Comparison of ENCODE assay signal across 13 cellular contexts in the genomic region with DNA sequence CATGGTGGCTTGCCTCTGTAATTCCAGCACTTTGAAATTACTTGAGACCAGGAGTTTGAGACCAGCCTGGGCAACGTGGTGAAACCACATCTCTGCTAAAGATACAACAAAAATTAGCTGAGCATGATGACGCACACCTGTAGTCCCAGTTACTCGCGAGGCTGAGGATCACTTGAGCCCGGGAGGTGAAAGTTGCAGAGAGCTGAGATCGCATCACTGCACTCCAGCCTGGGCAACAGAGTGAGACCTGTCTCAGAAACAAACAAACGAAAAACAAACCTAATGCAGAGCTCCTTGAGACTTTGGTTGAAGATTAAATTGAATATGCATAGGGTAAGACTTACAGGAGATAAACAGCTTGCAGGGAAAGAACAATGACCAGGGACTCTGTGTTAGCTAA.
A peak's percentile ranks its signal among the peaks of the same experiment; 100 is the strongest.
DNase-seq lines count a peak whose midpoint lies in the region; ATAC-seq and TF ChIP-seq lines count a peak whose summit lies in the region.
"Had no signal": no experiment of that assay in that cellular context is flagged by ENCODE, and none has a peak within 500 bp of the region (broad histone marks: within the 10 kb centered on the region; RNA-seq: fewer than 3 reads in every experiment).

No MANE protein-coding gene starts in this region.

- H3K36me3 Mint-ChIP-seq in central memory CD8-positive, alpha-beta T cell (ENCODE audit: insufficient read depth) = peaks cover 61% of the 10 kb centered on the region

- no peak for TF ChIP-seq EP300 in ovary (IDR thresholded peaks at IDR 0.05)

- no peaks in the 10 kb centered on the region for H3K36me3 ChIP-seq in ovary

- no peak overlapping the region for H3K4me3 ChIP-seq in ovary
- H3K4me3 ChIP-seq: breast epithelium, suprapubic skin had no signal

- TF ChIP-seq CTCF in ovary (IDR thresholded peaks at IDR 0.05) = no peak

- WGBS in ovary, 3 donors = 90 to 94% (median 92%) methylated on average over 7 of the region's 7 CpGs

- intact Hi-C loops in ovary (cut with DNase I) = no loop called here

- H3K9me3 ChIP-seq in ovary = no peaks in the 10 kb centered on the region
- H3K9me3 ChIP-seq: breast epithelium, suprapubic skin had no signal

- peaks cover 14% of the 10 kb centered on the region for H3K4me1 Mint-ChIP-seq in central memory CD8-positive, alpha-beta T cell

- peak overlapping the region; percentile 34 for H3K27ac Mint-ChIP-seq in central memory CD8-positive, alpha-beta T cell (ENCODE audit: low read depth)
- H3K27ac Mint-ChIP-seq: activated T-helper 2 cell treated with anti-CD3 and anti-CD28 coated beads, Interferon-gamma antibody, Interleukin-2, Interleukin-4, amounts not matched to agents 10 μg/mL and 5 μg/mL and 100 μg/mL, durations not matched to agents 14 hours and 24 hours and 36 hours had no signal

- H3K4me3 Mint-ChIP-seq in central memory CD8-positive, alpha-beta T cell = no peak overlapping the region
- H3K4me3 Mint-ChIP-seq: CD4-positive, CD25-positive, alpha-beta regulatory T cell had no signal

- H3K27me3 ChIP-seq in ovary = no peaks in the 10 kb centered on the region
- H3K27me3 ChIP-seq: breast epithelium, suprapubic skin had no signal

- no peak overlapping the region for H3K27ac ChIP-seq in ovary
- H3K27ac ChIP-seq: breast epithelium, suprapubic skin had no signal

- H3K27me3 Mint-ChIP-seq in central memory CD8-positive, alpha-beta T cell = no peaks in the 10 kb centered on the region
- H3K27me3 Mint-ChIP-seq: CD4-positive, CD25-positive, alpha-beta regulatory T cell had no signal

- no peaks in the 10 kb centered on the region for H3K4me1 ChIP-seq in ovary (ENCODE audit: insufficient read depth)
- H3K4me1 ChIP-seq: breast epithelium, suprapubic skin had no signal

- no peak for DNase-seq in central memory CD8-positive, alpha-beta T cell (ENCODE audit: low spot score in 2 of 2)
- no peak for DNase-seq in ovary
- DNase-seq in NCI-H2081 treated with DMSO at 0.1 percent for 48 hours (lab: John Stamatoyannopoulos, UW) = no peak
- DNase-seq in NCI-H2081 (lab: John Stamatoyannopoulos, UW) = no peak
- DNase-seq in NCI-H128 (lab: John Stamatoyannopoulos, UW; ENCODE audit: unreplicated experiment) = no peak
- DNase-seq: CD4-positive, CD25-positive, alpha-beta regulatory T cell; NCI-H187 had no signal

- H3K9me3 Mint-ChIP-seq in central memory CD8-positive, alpha-beta T cell = no peaks in the 10 kb centered on the region
- H3K9me3 Mint-ChIP-seq: activated T-helper 2 cell treated with anti-CD3 and anti-CD28 coated beads, Interferon-gamma antibody, Interleukin-2, Interleukin-4, amounts not matched to agents 10 μg/mL and 5 μg/mL and 100 μg/mL, durations not matched to agents 14 hours and 24 hours and 36 hours had no signal

- TF ChIP-seq POLR2A in ovary (IDR thresholded peaks at IDR 0.05) = no peak

- ATAC-seq in GM18858 (IDR thresholded peaks at IDR 0.05; ENCODE audit: unreplicated experiment) (peak; percentile 82), GM21526 (IDR thresholded peaks at IDR 0.05; ENCODE audit: low FRiP score, unreplicated experiment) (peak; percentile 89), HG03095 (IDR thresholded peaks at IDR 0.05; ENCODE audit: unreplicated experiment) (peak; percentile 78)
- no peak for ATAC-seq in central memory CD8-positive, alpha-beta T cell (replicated peaks; ENCODE audit: extremely low read depth, poor library complexity, severe bottlenecking)
